In genomic region chr20:32451682-32452461, GRCh38 we compare ENCODE assay signal across 16 cellular contexts.
DNase-seq lines count a peak whose midpoint lies in the region; ATAC-seq and TF ChIP-seq lines count a peak whose summit lies in the region.
"Had no signal": no experiment of that assay in that cellular context is flagged by ENCODE, and none has a peak within 500 bp of the region (broad histone marks: within the 10 kb centered on the region; RNA-seq: fewer than 3 reads in every experiment).

No MANE protein-coding gene starts in this region.

- DNase-seq in activated naive CD4-positive, alpha-beta T cell treated with anti-CD3 and anti-CD28 coated beads, Interleukin-2, amount 50 U/mL, for 72 hours (ENCODE audit: low spot score in 2 of 2) = no peak
- no peak for DNase-seq in activated naive CD4-positive, alpha-beta T cell treated with anti-CD3 and anti-CD28 coated beads, Interleukin-2, amount 50 U/mL, for 16 hours
- DNase-seq in T-cell (no peak), endothelial cell (ENCODE audit: low spot score) (no peak), glutamatergic neuron (no peak)
- DNase-seq in stimulated activated naive B cell treated with anti-CD40 and anti-IgM and Interleukin-4, amounts not matched to agents 10 μg/mL and 1 μg/mL and 100 μg/mL, for 72 hours = no peak
- no peak for DNase-seq in stimulated activated CD4-positive, alpha-beta T cell treated with anti-CD3 and anti-CD28 coated beads, Interleukin-15, amount 100 ng/mL, for 24 hours
- DNase-seq: DMS53, HFFc6, NCI-H1694, NCI-H774, nucleus accumbens, upper lobe of left lung had no signal

- H3K27ac Mint-ChIP-seq in activated naive CD4-positive, alpha-beta T cell treated with anti-CD3 and anti-CD28 coated beads, Interleukin-2, amount 50 U/mL, for 72 hours = peak overlapping the region; percentile 79 to 91
- H3K27ac Mint-ChIP-seq in T-cell = peak overlapping the region; percentile 46 to 82
- H3K27ac Mint-ChIP-seq in endothelial cell (ENCODE audit: unreplicated experiment) = peak overlapping the region; percentile 78
- H3K27ac Mint-ChIP-seq in stimulated activated naive B cell treated with anti-CD40 and anti-IgM and Interleukin-4, amounts not matched to agents 10 μg/mL and 1 μg/mL and 100 μg/mL, for 72 hours = peak overlapping the region; percentile 73
- no peak overlapping the region for H3K27ac Mint-ChIP-seq in glutamatergic neuron (ENCODE audit: unreplicated experiment)
- H3K27ac Mint-ChIP-seq: HFFc6 had no signal

- POLR2A ChIA-PET in T-cell (lab: Charles Lee) = interaction anchor here in 1 of 2 donors (0.6 kb wide), 1 partner anchor 13 kb away, joined by 3 read pairs; no protein-coding TSS in a partner anchor

- H3K4me3 Mint-ChIP-seq in T-cell (no peak overlapping the region), endothelial cell (ENCODE audit: unreplicated experiment) (no peak overlapping the region), glutamatergic neuron (ENCODE audit: unreplicated experiment) (no peak overlapping the region)
- no peak overlapping the region for H3K4me3 Mint-ChIP-seq in stimulated activated naive B cell treated with anti-CD40 and anti-IgM and Interleukin-4, amounts not matched to agents 10 μg/mL and 1 μg/mL and 100 μg/mL, for 72 hours
- H3K4me3 Mint-ChIP-seq: HFFc6 had no signal

- ATAC-seq in activated naive CD4-positive, alpha-beta T cell treated with anti-CD3 and anti-CD28 coated beads, Interleukin-2, amount 50 U/mL, for 72 hours = peak in 1 of 2 donors; percentile 5
- peak in 1 of 4 experiments; percentile 7 for ATAC-seq in T-cell (replicated peaks in 1 of 4)
- no peak for ATAC-seq in stimulated activated naive B cell treated with anti-CD40 and anti-IgM and Interleukin-4, amounts not matched to agents 10 μg/mL and 1 μg/mL and 100 μg/mL, for 72 hours (replicated peaks)
- ATAC-seq in HG03159 (IDR thresholded peaks at IDR 0.05; ENCODE audit: unreplicated experiment) = no peak
- ATAC-seq: heart left ventricle, left colon had no signal

- no peak for TF ChIP-seq CTCF in endothelial cell (IDR thresholded peaks at IDR 0.05; ENCODE audit: unreplicated experiment)
- no peak for TF ChIP-seq CTCF in glutamatergic neuron (IDR thresholded peaks at IDR 0.05; ENCODE audit: partially characterized antibody, unreplicated experiment)

- H3K36me3 Mint-ChIP-seq in activated naive CD4-positive, alpha-beta T cell treated with anti-CD3 and anti-CD28 coated beads, Interleukin-2, amount 50 U/mL, for 72 hours = no peaks in the 10 kb centered on the region
- H3K36me3 Mint-ChIP-seq in T-cell (peaks cover 28% of the 10 kb centered on the region), endothelial cell (ENCODE audit: low read depth, unreplicated experiment) (peaks cover 41% of the 10 kb centered on the region), glutamatergic neuron (ENCODE audit: unreplicated experiment) (peaks cover 3% of the 10 kb centered on the region)
- peaks cover 0 to 2% of the 10 kb centered on the region in 2 donors for H3K36me3 Mint-ChIP-seq in stimulated activated naive B cell treated with anti-CD40 and anti-IgM and Interleukin-4, amounts not matched to agents 10 μg/mL and 1 μg/mL and 100 μg/mL, for 72 hours

- CTCF ChIA-PET in T-cell (lab: Charles Lee) = no interaction called here

- H3K4me1 Mint-ChIP-seq in T-cell (peaks cover 7 to 10% (median 9%) of the 10 kb centered on the region in 3 donors), endothelial cell (ENCODE audit: unreplicated experiment) (peaks cover 62% of the 10 kb centered on the region), glutamatergic neuron (ENCODE audit: low read depth, unreplicated experiment) (peaks cover 35% of the 10 kb centered on the region)
- peaks cover 14 to 22% of the 10 kb centered on the region in 2 donors for H3K4me1 Mint-ChIP-seq in stimulated activated naive B cell treated with anti-CD40 and anti-IgM and Interleukin-4, amounts not matched to agents 10 μg/mL and 1 μg/mL and 100 μg/mL, for 72 hours

- H3K9me3 Mint-ChIP-seq in activated naive CD4-positive, alpha-beta T cell treated with anti-CD3 and anti-CD28 coated beads, Interleukin-2, amount 50 U/mL, for 72 hours = no peaks in the 10 kb centered on the region
- no peaks in the 10 kb centered on the region for H3K9me3 Mint-ChIP-seq in T-cell
- no peaks in the 10 kb centered on the region for H3K9me3 Mint-ChIP-seq in endothelial cell (ENCODE audit: unreplicated experiment)
- no peaks in the 10 kb centered on the region for H3K9me3 Mint-ChIP-seq in stimulated activated naive B cell treated with anti-CD40 and anti-IgM and Interleukin-4, amounts not matched to agents 10 μg/mL and 1 μg/mL and 100 μg/mL, for 72 hours
- peaks cover 20% of the 10 kb centered on the region for H3K9me3 Mint-ChIP-seq in glutamatergic neuron (ENCODE audit: unreplicated experiment)
- H3K9me3 Mint-ChIP-seq: HFFc6 had no signal

- H3K27me3 Mint-ChIP-seq in T-cell = no peaks in the 10 kb centered on the region
- peaks cover 27% of the 10 kb centered on the region for H3K27me3 Mint-ChIP-seq in endothelial cell (ENCODE audit: unreplicated experiment)
- H3K27me3 Mint-ChIP-seq in stimulated activated naive B cell treated with anti-CD40 and anti-IgM and Interleukin-4, amounts not matched to agents 10 μg/mL and 1 μg/mL and 100 μg/mL, for 72 hours = no peaks in the 10 kb centered on the region
- H3K27me3 Mint-ChIP-seq in glutamatergic neuron (ENCODE audit: unreplicated experiment) = peaks cover 26% of the 10 kb centered on the region
